Comparison of ENCODE assay signal across 8 cellular contexts in genomic region chr13:21176195-21176981, GRCh38. TPM values are rescaled to one million over a fixed set of nuclear protein-coding genes. Genes with fewer than 3 reads are reported as not detected.
DNase-seq lines count a peak whose midpoint lies in the region; ATAC-seq and TF ChIP-seq lines count a peak whose summit lies in the region.

MRPL57 (plus strand) TSS chr13:21176658; CDS start chr13:21176917, 259 bp downstream.
SKA3 (minus strand) TSS chr13:21176552; CDS start chr13:21176477, 75 bp downstream.

- peak within 1 kb of the TSS; percentile 90 for H3K4me3 ChIP-seq in DOHH2 (ENCODE audit: low read length)
- H3K4me3 ChIP-seq in naive thymus-derived CD4-positive, alpha-beta T cell (ENCODE audit: low read length): peak within 1 kb of the TSS; percentile 86

- H3K4me1 Mint-ChIP-seq in activated T-helper 1 cell treated with anti-CD3 and anti-CD28 coated beads, Interleukin-12 subunit alpha, Interleukin-12 subunit beta, Interleukin-2, Interleukin-4 antibody, amounts not matched to agents 30 ng/mL and 10 ng/mL and 1 ng/mL, durations not matched to agents 14 hours and 24 hours and 36 hours (ENCODE audit: low read depth): peaks cover 34% of the 10 kb centered on the region
- H3K4me1 Mint-ChIP-seq in naive thymus-derived CD4-positive, alpha-beta T cell: peaks cover 13 to 31% (median 22%) of the 10 kb centered on the region in 7 donors
- H3K4me1 Mint-ChIP-seq in stimulated activated naive B cell treated with anti-CD40 and anti-IgM and Interleukin-4, amounts not matched to agents 10 μg/mL and 1 μg/mL and 100 μg/mL, for 72 hours: peaks cover 4 to 19% of the 10 kb centered on the region in 2 donors

- peaks cover 12% of the 10 kb centered on the region for H3K36me3 Mint-ChIP-seq in activated T-helper 1 cell treated with anti-CD3 and anti-CD28 coated beads, Interleukin-12 subunit alpha, Interleukin-12 subunit beta, Interleukin-2, Interleukin-4 antibody, amounts not matched to agents 30 ng/mL and 10 ng/mL and 1 ng/mL, durations not matched to agents 14 hours and 24 hours and 36 hours (ENCODE audit: low read depth)
- peaks cover 0 to 13% (median 0%) of the 10 kb centered on the region in 5 donors for H3K36me3 Mint-ChIP-seq in naive thymus-derived CD4-positive, alpha-beta T cell
- H3K36me3 Mint-ChIP-seq in stimulated activated naive B cell treated with anti-CD40 and anti-IgM and Interleukin-4, amounts not matched to agents 10 μg/mL and 1 μg/mL and 100 μg/mL, for 72 hours: peaks cover 3 to 7% of the 10 kb centered on the region in 2 donors

- H3K9me3 Mint-ChIP-seq in activated T-helper 1 cell treated with anti-CD3 and anti-CD28 coated beads, Interleukin-12 subunit alpha, Interleukin-12 subunit beta, Interleukin-2, Interleukin-4 antibody, amounts not matched to agents 30 ng/mL and 10 ng/mL and 1 ng/mL, durations not matched to agents 14 hours and 24 hours and 36 hours: no peaks in the 10 kb centered on the region
- peaks cover 0 to 3% (median 0%) of the 10 kb centered on the region in 11 donors for H3K9me3 Mint-ChIP-seq in naive thymus-derived CD4-positive, alpha-beta T cell
- no peaks in the 10 kb centered on the region for H3K9me3 Mint-ChIP-seq in stimulated activated naive B cell treated with anti-CD40 and anti-IgM and Interleukin-4, amounts not matched to agents 10 μg/mL and 1 μg/mL and 100 μg/mL, for 72 hours

- H3K27ac ChIP-seq in DOHH2 (ENCODE audit: low read depth, low read length): peak within 1 kb of the TSS; percentile 73
- peak within 1 kb of the TSS; percentile 94 for H3K27ac ChIP-seq in KOPT-K1 (ENCODE audit: low read depth, low read length, poor library complexity, severe bottlenecking)
- peak within 1 kb of the TSS; percentile 95 for H3K27ac ChIP-seq in naive thymus-derived CD4-positive, alpha-beta T cell (ENCODE audit: low read depth, low read length)

- no peaks in the 10 kb centered on the region for H3K9me2 ChIP-seq in DOHH2 (replicated peaks; ENCODE audit: control insufficient read depth, low read length)

- TF ChIP-seq CTCF in DOHH2 (IDR thresholded peaks at IDR 0.05; ENCODE audit: low read depth, low read length, poor library complexity, severe bottlenecking): no peak

- H3K9me3 ChIP-seq in DOHH2 (ENCODE audit: control insufficient read depth, insufficient read depth, low read length): no peaks in the 10 kb centered on the region
- H3K9me3 ChIP-seq in KOPT-K1 (ENCODE audit: insufficient read depth, low read length, poor library complexity, severe bottlenecking): no peaks in the 10 kb centered on the region
- no peaks in the 10 kb centered on the region for H3K9me3 ChIP-seq in naive thymus-derived CD4-positive, alpha-beta T cell (ENCODE audit: control insufficient read depth in 2 of 3, low read length in 3 of 3)

- peaks cover 13% of the 10 kb centered on the region for H3F3A ChIP-seq in DOHH2 (ENCODE audit: control insufficient read depth, insufficient read depth)

- peaks cover 10% of the 10 kb centered on the region; the same call in 1 of the 2 replicates for H4K20me1 ChIP-seq in DOHH2 (ENCODE audit: control insufficient read depth, insufficient read depth, low read depth, low read length)

- H3K36me3 ChIP-seq in DOHH2 (ENCODE audit: control insufficient read depth, low read length) (peaks cover 48% of the 10 kb centered on the region), KOPT-K1 (ENCODE audit: insufficient read depth, low read length) (peaks cover 39% of the 10 kb centered on the region)
- H3K36me3 ChIP-seq in naive thymus-derived CD4-positive, alpha-beta T cell (ENCODE audit: control insufficient read depth in 2 of 3, insufficient read depth in 3 of 3, low read length in 3 of 3): peaks cover 0 to 6% (median 0%) of the 10 kb centered on the region in 3 experiments

- DNase-seq in RKO (ENCODE audit: low spot score) (peak; percentile 95), fibroblast of gingiva (ENCODE audit: low read depth) (peak; percentile 91)
- peak; percentile 95 for DNase-seq in activated T-helper 1 cell treated with anti-CD3 and anti-CD28 coated beads, Interleukin-12 subunit alpha, Interleukin-12 subunit beta, Interleukin-2, Interleukin-4 antibody, amounts not matched to agents 30 ng/mL and 10 ng/mL and 1 ng/mL, durations not matched to agents 14 hours and 24 hours and 36 hours (ENCODE audit: low spot score)
- peak; percentile 90 to 97 (median 94) for DNase-seq in naive thymus-derived CD4-positive, alpha-beta T cell
- peak; percentile 95 for DNase-seq in stimulated activated naive B cell treated with anti-CD40 and anti-IgM and Interleukin-4, amounts not matched to agents 10 μg/mL and 1 μg/mL and 100 μg/mL, for 72 hours

- no peaks in the 10 kb centered on the region for H3K27me3 Mint-ChIP-seq in activated T-helper 1 cell treated with anti-CD3 and anti-CD28 coated beads, Interleukin-12 subunit alpha, Interleukin-12 subunit beta, Interleukin-2, Interleukin-4 antibody, amounts not matched to agents 30 ng/mL and 10 ng/mL and 1 ng/mL, durations not matched to agents 14 hours and 24 hours and 36 hours (ENCODE audit: insufficient read depth)
- H3K27me3 Mint-ChIP-seq in naive thymus-derived CD4-positive, alpha-beta T cell: no peaks in the 10 kb centered on the region
- no peaks in the 10 kb centered on the region for H3K27me3 Mint-ChIP-seq in stimulated activated naive B cell treated with anti-CD40 and anti-IgM and Interleukin-4, amounts not matched to agents 10 μg/mL and 1 μg/mL and 100 μg/mL, for 72 hours

- CTCF ChIA-PET in naive thymus-derived CD4-positive, alpha-beta T cell (lab: Charles Lee): interaction anchor here (0.6 to 1.5 kb wide), 4 partner anchors 20 to 301 kb away, joined by 3 to 8 read pairs (median 6); no protein-coding TSS in a partner anchor

- intact Hi-C loops in activated T-helper 1 cell treated with anti-CD3 and anti-CD28 coated beads, Interleukin-12 subunit alpha, Interleukin-12 subunit beta, Interleukin-2, Interleukin-4 antibody, amounts not matched to agents 30 ng/mL and 10 ng/mL and 1 ng/mL, durations not matched to agents 14 hours and 24 hours and 36 hours (cut with micrococcal nuclease): loop anchor here (1.0 to 10.0 kb wide), 8 partner anchors 56 to 650 kb away; partner anchors contain the start of genes EEF1AKMT1, IL17D and XPO4
- intact Hi-C loops in naive thymus-derived CD4-positive, alpha-beta T cell (cut with micrococcal nuclease): loop anchor here (1.0 to 10.0 kb wide), 17 partner anchors 42 to 1218 kb away; partner anchors contain the start of genes EEF1AKMT1 (in 2 of the 2), ZDHHC20 (in 2 of the 2), IL17D (in 1 of the 2) and MICU2 (in 1 of the 2)

- H3K4me3 Mint-ChIP-seq in activated T-helper 1 cell treated with anti-CD3 and anti-CD28 coated beads, Interleukin-12 subunit alpha, Interleukin-12 subunit beta, Interleukin-2, Interleukin-4 antibody, amounts not matched to agents 30 ng/mL and 10 ng/mL and 1 ng/mL, durations not matched to agents 14 hours and 24 hours and 36 hours: peak within 1 kb of the TSS; percentile 98
- H3K4me3 Mint-ChIP-seq in naive thymus-derived CD4-positive, alpha-beta T cell: peak within 1 kb of the TSS; percentile 95 to 99 (median 97)
- H3K4me3 Mint-ChIP-seq in stimulated activated naive B cell treated with anti-CD40 and anti-IgM and Interleukin-4, amounts not matched to agents 10 μg/mL and 1 μg/mL and 100 μg/mL, for 72 hours: peak within 1 kb of the TSS; percentile 99 to 100

- no peaks in the 10 kb centered on the region for H3K27me3 ChIP-seq in DOHH2 (ENCODE audit: control insufficient read depth, low read length)
- H3K27me3 ChIP-seq in naive thymus-derived CD4-positive, alpha-beta T cell (ENCODE audit: control insufficient read depth in 2 of 2, insufficient read depth in 2 of 2, low read length in 2 of 2): no peaks in the 10 kb centered on the region

- ATAC-seq in GM21786 (IDR thresholded peaks at IDR 0.05; ENCODE audit: unreplicated experiment): peak; percentile 90
- peak; percentile 97 for ATAC-seq in naive thymus-derived CD4-positive, alpha-beta T cell
- peak; percentile 93 to 94 for ATAC-seq in stimulated activated naive B cell treated with anti-CD40 and anti-IgM and Interleukin-4, amounts not matched to agents 10 μg/mL and 1 μg/mL and 100 μg/mL, for 72 hours (replicated peaks)

- H3K4me2 ChIP-seq in DOHH2 (ENCODE audit: low read length): peak within 1 kb of the TSS; percentile 74

- peaks cover 72% of the 10 kb centered on the region for H3K79me2 ChIP-seq in DOHH2 (ENCODE audit: control insufficient read depth, low read length)

- peak within 1 kb of the TSS; percentile 96 for H3K27ac Mint-ChIP-seq in activated T-helper 1 cell treated with anti-CD3 and anti-CD28 coated beads, Interleukin-12 subunit alpha, Interleukin-12 subunit beta, Interleukin-2, Interleukin-4 antibody, amounts not matched to agents 30 ng/mL and 10 ng/mL and 1 ng/mL, durations not matched to agents 14 hours and 24 hours and 36 hours
- H3K27ac Mint-ChIP-seq in naive thymus-derived CD4-positive, alpha-beta T cell: peak within 1 kb of the TSS; percentile 80 to 97 (median 95)
- H3K27ac Mint-ChIP-seq in stimulated activated naive B cell treated with anti-CD40 and anti-IgM and Interleukin-4, amounts not matched to agents 10 μg/mL and 1 μg/mL and 100 μg/mL, for 72 hours: peak within 1 kb of the TSS; percentile 99

- POLR2A ChIA-PET in naive thymus-derived CD4-positive, alpha-beta T cell (lab: Charles Lee): interaction anchor here (0.6 to 2.8 kb wide), 12 partner anchors 15 to 666 kb away, joined by 3 to 22 read pairs (median 5); partner anchors contain the start of genes EEF1AKMT1, MICU2 and ZDHHC20

- H3K4me1 ChIP-seq in DOHH2 (ENCODE audit: control insufficient read depth, low read length): peaks cover 31% of the 10 kb centered on the region
- H3K4me1 ChIP-seq in naive thymus-derived CD4-positive, alpha-beta T cell (ENCODE audit: control insufficient read depth in 2 of 2, insufficient read depth in 2 of 2, low read length in 2 of 2): peaks cover 10 to 16% of the 10 kb centered on the region in 2 donors

RNA-seq across cellular contexts. Expression of gene MRPL57, which starts in this region (rescaled TPM):
- 31.4 and 33.3 TPM in 2 replicates for total RNA-seq in activated T-helper 1 cell treated with anti-CD3 and anti-CD28 coated beads, Interleukin-12 subunit alpha, Interleukin-12 subunit beta, Interleukin-2, Interleukin-4 antibody, amounts not matched to agents 30 ng/mL and 10 ng/mL and 1 ng/mL, durations not matched to agents 14 hours and 24 hours and 36 hours
- total RNA-seq in naive thymus-derived CD4-positive, alpha-beta T cell: 10 to 100 TPM; 10.6 to 22.8 (median 19.8) TPM
- polyA plus RNA-seq in naive thymus-derived CD4-positive, alpha-beta T cell: 10 to 100 TPM; 53.4 to 63.9 TPM

RNA-seq across cellular contexts. Expression of gene SKA3, which starts in this region (rescaled TPM):
- 29.4 and 32.4 TPM in 2 replicates for total RNA-seq in activated T-helper 1 cell treated with anti-CD3 and anti-CD28 coated beads, Interleukin-12 subunit alpha, Interleukin-12 subunit beta, Interleukin-2, Interleukin-4 antibody, amounts not matched to agents 30 ng/mL and 10 ng/mL and 1 ng/mL, durations not matched to agents 14 hours and 24 hours and 36 hours
- total RNA-seq in naive thymus-derived CD4-positive, alpha-beta T cell: 10 to 100 TPM in 1 of 5 experiments, 1 to 10 TPM in 2, under 1 TPM in 1, not detected in 1; 0.46 to 35.0 (median 1.6) TPM
- not detected for polyA plus RNA-seq in naive thymus-derived CD4-positive, alpha-beta T cell

Comparison
In these comparisons a context has a peak if more than half of its experiments do, and no peak if none do; other contexts are left out.
1. Peak in every context shown above with its lines: DNase-seq, ATAC-seq, H3K4me3 ChIP-seq and H3K27ac ChIP-seq.